9 cellular contexts compared by ENCODE assay signal in the genomic region with DNA sequence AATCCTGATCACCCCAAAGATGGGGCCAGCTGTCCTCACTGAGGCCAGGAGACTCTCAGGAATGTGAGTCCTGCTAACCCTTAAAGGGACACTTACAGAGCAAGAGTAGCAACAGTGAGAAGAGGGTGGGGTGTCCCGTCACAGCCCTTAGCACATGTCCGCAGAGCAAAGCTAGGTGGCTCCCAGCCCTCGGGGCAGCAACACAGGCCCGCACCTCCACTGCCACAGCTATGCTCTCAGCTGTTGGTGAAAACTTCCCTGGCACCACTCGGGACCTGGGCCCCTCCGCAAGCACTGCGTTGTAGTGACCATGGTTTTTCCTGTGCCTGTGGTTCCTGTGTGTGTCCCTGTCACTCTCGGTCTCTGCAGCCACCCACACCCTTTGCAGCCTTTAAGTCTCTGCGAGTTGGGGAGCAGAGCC.
DNase-seq lines count a peak whose midpoint lies in the region; ATAC-seq and TF ChIP-seq lines count a peak whose summit lies in the region.
"Had no signal": no experiment of that assay in that cellular context is flagged by ENCODE, and none has a peak within 500 bp of the region (broad histone marks: within the 10 kb centered on the region; RNA-seq: fewer than 3 reads in every experiment).

No MANE protein-coding gene starts in this region.

- no peaks in the 10 kb centered on the region for H3K36me3 ChIP-seq in CD4-positive, CD25-positive, alpha-beta regulatory T cell (ENCODE audit: control insufficient read depth, insufficient read depth, low read length)
- no peaks in the 10 kb centered on the region for H3K36me3 ChIP-seq in rectal smooth muscle tissue (ENCODE audit: control insufficient read depth, insufficient read depth, low read length)
- H3K36me3 ChIP-seq in endodermal cell (ENCODE audit: control insufficient read depth, insufficient read depth, low read length): no peaks in the 10 kb centered on the region

- no peaks in the 10 kb centered on the region for H3K36me3 Mint-ChIP-seq in CD4-positive, CD25-positive, alpha-beta regulatory T cell
- H3K36me3 Mint-ChIP-seq in endodermal cell (ENCODE audit: low read depth): no peaks in the 10 kb centered on the region

- no peaks in the 10 kb centered on the region for H3K9me3 ChIP-seq in CD4-positive, CD25-positive, alpha-beta regulatory T cell (ENCODE audit: control insufficient read depth in 2 of 2, low read length in 2 of 2)
- H3K9me3 ChIP-seq in endodermal cell (ENCODE audit: control insufficient read depth, low read length): no peaks in the 10 kb centered on the region

- H3K27me3 Mint-ChIP-seq in CD4-positive, CD25-positive, alpha-beta regulatory T cell: peaks cover 45% of the 10 kb centered on the region
- no peaks in the 10 kb centered on the region for H3K27me3 Mint-ChIP-seq in endodermal cell (ENCODE audit: insufficient read depth)

- H3K4me1 Mint-ChIP-seq in CD4-positive, CD25-positive, alpha-beta regulatory T cell: peaks cover 9 to 24% (median 14%) of the 10 kb centered on the region in 4 donors
- H3K4me1 Mint-ChIP-seq in endodermal cell: no peaks in the 10 kb centered on the region

- H3K4me1 ChIP-seq in CD4-positive, CD25-positive, alpha-beta regulatory T cell (ENCODE audit: control insufficient read depth, insufficient read depth, low read length, poor library complexity, severe bottlenecking): peaks cover 12% of the 10 kb centered on the region
- H3K4me1 ChIP-seq in foreskin keratinocyte (no peaks in the 10 kb centered on the region), rectal smooth muscle tissue (ENCODE audit: control insufficient read depth, insufficient read depth, low read length) (no peaks in the 10 kb centered on the region), endodermal cell (ENCODE audit: control insufficient read depth, insufficient read depth, low read length) (no peaks in the 10 kb centered on the region)

- no peak for TF ChIP-seq CTCF in foreskin keratinocyte (conservative IDR thresholded peaks at IDR 0.05)
- TF ChIP-seq CTCF in endodermal cell (conservative IDR thresholded peaks at IDR 0.05): no peak

- H3K27me3 ChIP-seq in CD4-positive, CD25-positive, alpha-beta regulatory T cell (ENCODE audit: control insufficient read depth, insufficient read depth, low read length): peaks cover 3% of the 10 kb centered on the region
- H3K27me3 ChIP-seq in foreskin keratinocyte: peaks cover 2% of the 10 kb centered on the region
- no peaks in the 10 kb centered on the region for H3K27me3 ChIP-seq in rectal smooth muscle tissue (ENCODE audit: control insufficient read depth, insufficient read depth, low read length)
- no peaks in the 10 kb centered on the region for H3K27me3 ChIP-seq in endodermal cell (ENCODE audit: control insufficient read depth, insufficient read depth, low read length, poor library complexity, severe bottlenecking)

- H3K27ac Mint-ChIP-seq in CD4-positive, CD25-positive, alpha-beta regulatory T cell: no peak overlapping the region
- no peak overlapping the region for H3K27ac Mint-ChIP-seq in endodermal cell

- H3K9ac ChIP-seq in rectal smooth muscle tissue (ENCODE audit: low read length) (no peak overlapping the region), endodermal cell (ENCODE audit: extremely low read depth, low read length, poor library complexity, severe bottlenecking) (no peak overlapping the region)

- DNase-seq in CD4-positive, CD25-positive, alpha-beta regulatory T cell: no peak
- DNase-seq in foreskin keratinocyte (no peak), HCEC 1CT (no peak), endodermal cell (no peak), NCI-H1048 (lab: John Stamatoyannopoulos, UW) (no peak)
- DNase-seq: NCI-H1694 had no signal

- H3K4me3 Mint-ChIP-seq in CD4-positive, CD25-positive, alpha-beta regulatory T cell: peak overlapping the region; percentile 82 to 91 (median 87)
- H3K4me3 Mint-ChIP-seq in endodermal cell: no peak overlapping the region

- peak overlapping the region; percentile 73 for H3K4me3 ChIP-seq in CD4-positive, CD25-positive, alpha-beta regulatory T cell (ENCODE audit: low read depth, low read length)
- peak overlapping the region; percentile 45 for H3K4me3 ChIP-seq in rectal smooth muscle tissue (ENCODE audit: low read length)
- H3K4me3 ChIP-seq in endodermal cell (ENCODE audit: low read length): no peak overlapping the region

- peaks cover 0 to 2% (median 0%) of the 10 kb centered on the region in 7 donors for H3K9me3 Mint-ChIP-seq in CD4-positive, CD25-positive, alpha-beta regulatory T cell
- H3K9me3 Mint-ChIP-seq in endodermal cell: peaks cover 9% of the 10 kb centered on the region

- no peak overlapping the region for H3K27ac ChIP-seq in CD4-positive, CD25-positive, alpha-beta regulatory T cell (ENCODE audit: insufficient read depth, low read length, poor library complexity, severe bottlenecking)
- H3K27ac ChIP-seq in foreskin keratinocyte: no peak overlapping the region
- H3K27ac ChIP-seq in rectal smooth muscle tissue (ENCODE audit: low read depth, low read length): no peak overlapping the region
- H3K27ac ChIP-seq in endodermal cell (ENCODE audit: low read depth, low read length): no peak overlapping the region

- ATAC-seq in CD4-positive, CD25-positive, alpha-beta regulatory T cell (ENCODE audit: low read depth in 2 of 2): no peak
- ATAC-seq in SK-N-SH treated with all-trans-retinoic acid at 6 μM for 48 hours (peak; percentile 21; the same call in 2 of the 3 replicates), foreskin keratinocyte (peak; percentile 23), GM18517 (IDR thresholded peaks at IDR 0.05; ENCODE audit: unreplicated experiment) (no peak)

- 92 to 94% methylated on average over 5 to 9 of the region's 9 CpGs for WGBS in endodermal cell (ENCODE audit: insufficient coverage in 1 of 2, insufficient read length in 1 of 2), 2 experiments

TF ChIP-seq in SK-N-SH treated with all-trans-retinoic acid at 6 μM for 48 hours, 23 proteins besides CTCF, POLR2A, EP300 and RAD21 (continues in another document):
- TF ChIP-seq ZC3H10 (CRISPR knock-in tag; IDR thresholded peaks at IDR 0.05) (no peak), ZFP30 (CRISPR knock-in tag; IDR thresholded peaks at IDR 0.05) (no peak), CSRNP3 (CRISPR knock-in tag; IDR thresholded peaks at IDR 0.05) (no peak), ARNTL (CRISPR knock-in tag; IDR thresholded peaks at IDR 0.05; ENCODE audit: borderline replicate concordance, low read depth) (no peak), RARB (CRISPR knock-in tag; IDR thresholded peaks at IDR 0.05) (no peak), GLIS3 (CRISPR knock-in tag; IDR thresholded peaks at IDR 0.05) (no peak), ESRRG (CRISPR knock-in tag; IDR thresholded peaks at IDR 0.05) (no peak), ZFP3 (CRISPR knock-in tag; IDR thresholded peaks at IDR 0.05) (no peak), BACH2 (CRISPR knock-in tag; IDR thresholded peaks at IDR 0.05; ENCODE audit: borderline replicate concordance) (no peak), ZNF8 (CRISPR knock-in tag; IDR thresholded peaks at IDR 0.05) (no peak), OSR1 (CRISPR knock-in tag; IDR thresholded peaks at IDR 0.05) (no peak), TCF4 (CRISPR knock-in tag; IDR thresholded peaks at IDR 0.05; ENCODE audit: borderline replicate concordance) (no peak), ISL1 (CRISPR knock-in tag; IDR thresholded peaks at IDR 0.05) (no peak), TOX (CRISPR knock-in tag; IDR thresholded peaks at IDR 0.05; ENCODE audit: borderline replicate concordance) (no peak)
- TF ChIP-seq, protein P1, sequence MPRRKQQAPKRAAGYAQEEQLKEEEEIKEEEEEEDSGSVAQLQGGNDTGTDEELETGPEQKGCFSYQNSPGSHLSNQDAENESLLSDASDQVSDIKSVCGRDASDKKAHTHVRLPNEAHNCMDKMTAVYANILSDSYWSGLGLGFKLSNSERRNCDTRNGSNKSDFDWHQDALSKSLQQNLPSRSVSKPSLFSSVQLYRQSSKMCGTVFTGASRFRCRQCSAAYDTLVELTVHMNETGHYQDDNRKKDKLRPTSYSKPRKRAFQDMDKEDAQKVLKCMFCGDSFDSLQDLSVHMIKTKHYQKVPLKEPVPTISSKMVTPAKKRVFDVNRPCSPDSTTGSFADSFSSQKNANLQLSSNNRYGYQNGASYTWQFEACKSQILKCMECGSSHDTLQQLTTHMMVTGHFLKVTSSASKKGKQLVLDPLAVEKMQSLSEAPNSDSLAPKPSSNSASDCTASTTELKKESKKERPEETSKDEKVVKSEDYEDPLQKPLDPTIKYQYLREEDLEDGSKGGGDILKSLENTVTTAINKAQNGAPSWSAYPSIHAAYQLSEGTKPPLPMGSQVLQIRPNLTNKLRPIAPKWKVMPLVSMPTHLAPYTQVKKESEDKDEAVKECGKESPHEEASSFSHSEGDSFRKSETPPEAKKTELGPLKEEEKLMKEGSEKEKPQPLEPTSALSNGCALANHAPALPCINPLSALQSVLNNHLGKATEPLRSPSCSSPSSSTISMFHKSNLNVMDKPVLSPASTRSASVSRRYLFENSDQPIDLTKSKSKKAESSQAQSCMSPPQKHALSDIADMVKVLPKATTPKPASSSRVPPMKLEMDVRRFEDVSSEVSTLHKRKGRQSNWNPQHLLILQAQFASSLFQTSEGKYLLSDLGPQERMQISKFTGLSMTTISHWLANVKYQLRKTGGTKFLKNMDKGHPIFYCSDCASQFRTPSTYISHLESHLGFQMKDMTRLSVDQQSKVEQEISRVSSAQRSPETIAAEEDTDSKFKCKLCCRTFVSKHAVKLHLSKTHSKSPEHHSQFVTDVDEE (CRISPR knock-in tag; IDR thresholded peaks at IDR 0.05): no peak

Comparison
In these comparisons a context has a peak if more than half of its experiments do, and no peak if none do; other contexts are left out.
1. ATAC-seq: peak in SK-N-SH treated with all-trans-retinoic acid at 6 μM for 48 hours (single experiment) and foreskin keratinocyte (single experiment); none in CD4-positive, CD25-positive, alpha-beta regulatory T cell (0 of 2) and GM18517 (single experiment).